Comparison of ENCODE assay signal across 8 cellular contexts in the genomic region with DNA sequence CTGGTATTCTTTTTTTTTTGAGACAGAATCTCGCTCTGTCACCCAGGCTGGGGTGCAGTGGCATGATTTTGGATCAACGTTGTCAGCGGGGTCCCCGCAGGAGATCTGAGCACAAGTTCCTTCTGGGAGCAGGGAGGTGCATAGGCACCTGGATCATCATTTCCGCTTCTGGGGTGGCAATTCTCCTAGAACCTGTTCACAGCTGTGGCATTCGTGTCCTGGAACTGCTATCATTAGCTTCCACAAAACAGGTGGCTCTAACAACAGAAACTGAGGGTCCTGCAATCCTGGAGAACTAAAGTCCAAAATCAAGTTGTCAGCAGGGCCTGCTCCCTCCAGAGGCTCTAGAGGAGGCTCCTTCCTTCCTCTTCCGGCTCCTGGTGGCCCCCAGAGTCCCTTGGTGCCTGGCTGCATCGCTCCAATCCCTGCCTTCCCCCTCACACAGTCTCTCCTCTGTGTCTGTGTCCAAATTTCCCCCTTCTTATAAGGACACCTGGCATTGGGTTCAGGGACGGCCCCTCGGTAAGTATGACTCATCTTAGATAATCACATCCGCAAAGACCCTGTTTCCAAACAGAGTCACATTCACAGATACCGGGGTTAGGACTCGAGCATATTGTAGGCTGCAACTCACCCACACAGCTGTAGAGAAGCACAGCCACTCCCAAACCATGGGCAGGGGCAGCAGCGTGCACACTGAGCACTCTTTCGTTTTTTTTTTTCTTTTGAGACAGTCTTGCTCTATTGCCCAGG. TPM values are rescaled to one million over a fixed set of nuclear protein-coding genes. Genes with fewer than 3 reads are reported as not detected.
DNase-seq lines count a peak whose midpoint lies in the region; ATAC-seq and TF ChIP-seq lines count a peak whose summit lies in the region.

No MANE protein-coding gene starts in this region.

- peak overlapping the region; percentile 59 for H3K4me3 ChIP-seq in SU-DHL-6 (ENCODE audit: insufficient read depth, low read length, poor library complexity, severe bottlenecking)

- H3K27ac ChIP-seq in SU-DHL-6 (ENCODE audit: low read depth, low read length), result peak overlapping the region; percentile 99

- peak overlapping the region; percentile 80 for H3K27ac Mint-ChIP-seq in Calu3 (ENCODE audit: unreplicated experiment)
- H3K27ac Mint-ChIP-seq in osteocyte (ENCODE audit: unreplicated experiment), result no peak overlapping the region

- CTCF ChIA-PET in Calu3 (lab: Charles Lee), result interaction anchor here (0.6 kb wide), 2 partner anchors 20 to 51 kb away, joined by 3 read pairs; no protein-coding TSS in a partner anchor

- no peaks in the 10 kb centered on the region for H3K9me3 Mint-ChIP-seq in Calu3 (ENCODE audit: low read depth, unreplicated experiment)
- no peaks in the 10 kb centered on the region for H3K9me3 Mint-ChIP-seq in osteocyte (ENCODE audit: unreplicated experiment)

- H3K36me3 ChIP-seq in SU-DHL-6 (ENCODE audit: low read length), result no peaks in the 10 kb centered on the region; the same call in 1 of the 2 replicates

- TF ChIP-seq CTCF in Calu3 (IDR thresholded peaks at IDR 0.05; ENCODE audit: unreplicated experiment), result no peak
- TF ChIP-seq CTCF in SU-DHL-6 (IDR thresholded peaks at IDR 0.05; ENCODE audit: insufficient read depth, low read length, poor library complexity, severe bottlenecking), result no peak
- no peak for TF ChIP-seq CTCF in osteocyte (IDR thresholded peaks at IDR 0.05)

- H3F3A ChIP-seq in SU-DHL-6 (ENCODE audit: insufficient read depth), result peaks cover 55% of the 10 kb centered on the region

- peak; percentile 46 for DNase-seq in Calu3
- DNase-seq in cortex of kidney (lab: John Stamatoyannopoulos, UW), result no peak
- no peak for DNase-seq in osteocyte (ENCODE audit: extremely low spot score, unreplicated experiment)
- DNase-seq in central memory CD4-positive, alpha-beta T cell, result no peak
- DNase-seq in midbrain (lab: John Stamatoyannopoulos, UW), result no peak

- ATAC-seq in GM19043 (IDR thresholded peaks at IDR 0.05; ENCODE audit: low read depth, unreplicated experiment) (peak; percentile 54), HG03066 (IDR thresholded peaks at IDR 0.05; ENCODE audit: low read depth, unreplicated experiment) (peak; percentile 44)

- H3K4me3 Mint-ChIP-seq in Calu3 (ENCODE audit: low read depth, unreplicated experiment) (peak overlapping the region; percentile 40), osteocyte (ENCODE audit: unreplicated experiment) (no peak overlapping the region)

- intact Hi-C loops in Calu3 (cut with micrococcal nuclease; ENCODE audit: unreplicated experiment), result no loop called here

- no peaks in the 10 kb centered on the region for H3K9me2 ChIP-seq in SU-DHL-6 (replicated peaks; ENCODE audit: insufficient read depth, low read length)

- no peaks in the 10 kb centered on the region for H3K27me3 ChIP-seq in SU-DHL-6 (ENCODE audit: low read length)

- no peak overlapping the region for H2AFZ ChIP-seq in SU-DHL-6 (ENCODE audit: low read depth, low read length, severe bottlenecking)

- H3K4me2 ChIP-seq in SU-DHL-6 (ENCODE audit: low read depth, low read length, poor library complexity, severe bottlenecking), result peak overlapping the region; percentile 92

- H3K36me3 Mint-ChIP-seq in Calu3 (ENCODE audit: insufficient read depth, unreplicated experiment), result peaks cover 30% of the 10 kb centered on the region
- peaks cover 1% of the 10 kb centered on the region for H3K36me3 Mint-ChIP-seq in osteocyte (ENCODE audit: unreplicated experiment)

- H3K4me1 Mint-ChIP-seq in Calu3 (ENCODE audit: low read depth, unreplicated experiment) (peaks cover 43% of the 10 kb centered on the region), osteocyte (ENCODE audit: unreplicated experiment) (peaks cover 22% of the 10 kb centered on the region)

- H3K9me3 ChIP-seq in SU-DHL-6 (ENCODE audit: insufficient read depth, low read length), result no peaks in the 10 kb centered on the region

- H3K27me3 Mint-ChIP-seq in Calu3 (ENCODE audit: unreplicated experiment) (no peaks in the 10 kb centered on the region), osteocyte (ENCODE audit: unreplicated experiment) (peaks cover 2% of the 10 kb centered on the region)

- H3K9ac ChIP-seq in SU-DHL-6 (ENCODE audit: low read length), result peak overlapping the region; percentile 68

- H3K79me2 ChIP-seq in SU-DHL-6 (ENCODE audit: insufficient read depth, low read length), result peaks cover 37% of the 10 kb centered on the region

- TSS peak; percentile 85 for BruUV-seq in Calu3 (replicated peaks; lab: Mats Ljungman, UMichigan)

- no peaks in the 10 kb centered on the region for H4K20me1 ChIP-seq in SU-DHL-6 (ENCODE audit: low read depth, low read length)

RNA-seq across cellular contexts. Expression of gene KLHDC4, which starts 43.5 kb away (rescaled TPM):
- total RNA-seq in Calu3 (2022) (106 and 109 TPM in 2 replicates), osteocyte (31.0 and 33.2 TPM in 2 replicates)

RNA-seq across cellular contexts. Expression of gene SLC7A5, which starts 60.0 kb away (rescaled TPM):
- total RNA-seq in Calu3 (2022) (379 and 501 TPM in 2 replicates), osteocyte (127 and 133 TPM in 2 replicates)
